Comparison of ENCODE assay signal across 17 cellular contexts in the genomic region with DNA sequence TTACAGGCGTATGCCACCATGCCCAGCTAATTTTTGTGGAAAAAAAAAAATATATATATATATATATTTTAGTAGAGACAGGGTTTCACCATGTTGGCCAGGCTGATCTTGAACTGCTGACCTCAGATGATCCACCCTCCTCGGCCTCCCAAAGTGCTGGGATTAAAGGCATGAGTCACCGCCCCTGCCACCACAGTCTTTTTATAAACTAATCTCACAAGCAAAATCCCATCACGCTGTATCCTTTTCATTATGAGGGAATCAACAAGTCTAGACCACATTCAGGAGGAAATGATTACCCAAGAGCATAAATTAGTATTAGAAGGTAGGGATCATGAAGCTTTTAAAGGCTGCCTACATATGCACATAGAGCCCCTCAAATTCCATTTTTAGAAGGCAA.
"Had no signal": no experiment of that assay in that cellular context is flagged by ENCODE, and none has a peak within 500 bp of the region (broad histone marks: within the 10 kb centered on the region; RNA-seq: fewer than 3 reads in every experiment).

No MANE protein-coding gene starts in this region.

- H3K4me1 ChIP-seq: foreskin keratinocyte, left lung, psoas muscle, testis had no signal

- H3K27me3 ChIP-seq: brain microvascular endothelial cell, dorsolateral prefrontal cortex, esophagus squamous epithelium, foreskin keratinocyte, left lung, testis had no signal

- H3K27ac ChIP-seq: brain microvascular endothelial cell, dorsolateral prefrontal cortex, esophagus squamous epithelium, foreskin keratinocyte, left lung, psoas muscle, testis had no signal

- H3K27me3 Mint-ChIP-seq: activated CD4-positive, alpha-beta T cell treated with anti-CD3 and anti-CD28 coated beads, Interleukin-2, amount 10 ng/mL, durations not matched to agents 7 days and 5 days; stimulated activated naive CD8-positive, alpha-beta T cell treated with anti-CD3 and anti-CD28 coated beads, Interleukin-15, Interleukin-2, amounts not matched to agents 100 ng/mL and 50 ng/mL, for 24 hours; T-helper 17 cell had no signal

- H3K9me3 Mint-ChIP-seq: activated CD4-positive, alpha-beta T cell treated with anti-CD3 and anti-CD28 coated beads, Interleukin-2, amount 10 ng/mL, durations not matched to agents 7 days and 5 days had no signal

- H3K4me1 Mint-ChIP-seq: activated CD4-positive, alpha-beta T cell treated with anti-CD3 and anti-CD28 coated beads, Interleukin-2, amount 10 ng/mL, durations not matched to agents 7 days and 5 days; T-helper 17 cell had no signal

- H3K36me3 ChIP-seq: brain microvascular endothelial cell, esophagus squamous epithelium, left lung had no signal

- H3K27ac Mint-ChIP-seq: activated CD4-positive, alpha-beta T cell treated with anti-CD3 and anti-CD28 coated beads, Interleukin-2, amount 10 ng/mL, durations not matched to agents 7 days and 5 days; activated naive CD4-positive, alpha-beta T cell treated with anti-CD3 and anti-CD28 coated beads, Interleukin-2, amount 50 U/mL, for 72 hours; stimulated activated naive CD8-positive, alpha-beta T cell treated with anti-CD3 and anti-CD28 coated beads, Interleukin-15, Interleukin-2, amounts not matched to agents 100 ng/mL and 50 ng/mL, for 24 hours; T-helper 17 cell had no signal

- DNase-seq: activated CD4-positive, alpha-beta T cell treated with anti-CD3 and anti-CD28 coated beads, Interleukin-2, amount 10 ng/mL, durations not matched to agents 7 days and 5 days; activated CD4-positive, CD25-positive, alpha-beta regulatory T cell; activated effector memory CD4-positive, alpha-beta T cell treated with Interleukin-2 at 50 U/mL for 16 hours; activated T-cell treated with anti-CD3 and anti-CD28 coated beads, Interleukin-2, amount 50 U/mL, for 1 hour; amygdala; brain microvascular endothelial cell; dorsolateral prefrontal cortex; esophagus squamous epithelium; foreskin keratinocyte; head of caudate nucleus; left lung; psoas muscle; stimulated activated CD4-positive, alpha-beta T cell treated with anti-CD3 and anti-CD28 coated beads, Interleukin-4, amount 100 ng/mL, for 24 hours; T-helper 17 cell; testis had no signal

- H3K4me3 ChIP-seq: dorsolateral prefrontal cortex, esophagus squamous epithelium, left lung, psoas muscle, testis had no signal

- H3K4me3 Mint-ChIP-seq: activated CD4-positive, alpha-beta T cell treated with anti-CD3 and anti-CD28 coated beads, Interleukin-2, amount 10 ng/mL, durations not matched to agents 7 days and 5 days; stimulated activated naive CD8-positive, alpha-beta T cell treated with anti-CD3 and anti-CD28 coated beads, Interleukin-15, Interleukin-2, amounts not matched to agents 100 ng/mL and 50 ng/mL, for 24 hours; T-helper 17 cell had no signal

- H3K9me3 ChIP-seq: esophagus squamous epithelium, left lung, psoas muscle, testis had no signal

- H3K36me3 Mint-ChIP-seq: activated naive CD4-positive, alpha-beta T cell treated with anti-CD3 and anti-CD28 coated beads, Interleukin-2, amount 50 U/mL, for 72 hours had no signal
